2 cellular contexts compared by ENCODE assay signal in genomic region chr1:41122851-41123518, GRCh38.
TF ChIP-seq lines count a peak whose summit lies in the region.

No MANE protein-coding gene starts in this region.

TF ChIP-seq in GM12878, 131 proteins besides CTCF, POLR2A, EP300 and RAD21 (continued from another document):
- no peak for TF ChIP-seq BCLAF1 (IDR thresholded peaks at IDR 0.05)
- no peak for TF ChIP-seq BHLHE40 (IDR thresholded peaks at IDR 0.05; ENCODE audit: borderline replicate concordance in 1 of 2, low read depth in 2 of 2, low read length in 1 of 2)
- no peak for TF ChIP-seq PAX8 (IDR thresholded peaks at IDR 0.05)
- no peak for TF ChIP-seq SMAD1 (IDR thresholded peaks at IDR 0.05; ENCODE audit: low read depth, partially characterized antibody)
- no peak for TF ChIP-seq NFXL1 (IDR thresholded peaks at IDR 0.05; ENCODE audit: borderline replicate concordance)
- TF ChIP-seq SMARCA5 (IDR thresholded peaks at IDR 0.05): no peak

TF ChIP-seq in HepG2, 621 proteins besides CTCF, POLR2A, EP300 and RAD21 (continued from another document and continues in another):
- TF ChIP-seq TCF7 (IDR thresholded peaks at IDR 0.05; ENCODE audit: low read depth) (peak; percentile 73), MIXL1 (CRISPR knock-in tag; IDR thresholded peaks at IDR 0.05) (0 out of 2 replicates have a peak, but pooled peaks have one; percentile 28), CREB1 (IDR thresholded peaks at IDR 0.05) (peak; percentile 14; the same call in 1 of the 2 replicates), CREB1 (CRISPR knock-in tag; IDR thresholded peaks at IDR 0.05) (peak; percentile 70), PPARG (CRISPR knock-in tag; conservative IDR thresholded peaks at IDR 0.05) (0 out of 2 replicates have a peak, but pooled peaks have one; percentile 10), ZNF800 (CRISPR knock-in tag; IDR thresholded peaks at IDR 0.05) (no peak), SOX6 (IDR thresholded peaks at IDR 0.05) (no peak), SOX6 (CRISPR knock-in tag; IDR thresholded peaks at IDR 0.05) (0 out of 2 replicates have a peak, but pooled peaks have one; percentile 29), ARID5B (CRISPR knock-in tag; IDR thresholded peaks at IDR 0.05) (peak; percentile 61), ZNF546 (CRISPR knock-in tag; conservative IDR thresholded peaks at IDR 0.05) (no peak), ZNF747 (CRISPR knock-in tag; IDR thresholded peaks at IDR 0.05; ENCODE audit: borderline replicate concordance) (no peak), PREB (CRISPR knock-in tag; IDR thresholded peaks at IDR 0.05) (no peak), MAX (IDR thresholded peaks at IDR 0.05) (peak; percentile 49; the same call in 1 of the 2 replicates), TGIF2 (CRISPR knock-in tag; IDR thresholded peaks at IDR 0.05) (no peak), BHLHE40 (IDR thresholded peaks at IDR 0.05; ENCODE audit: low read length) (peak; percentile 61), NCOR1 (IDR thresholded peaks at IDR 0.05; ENCODE audit: borderline replicate concordance, low read length) (no peak), SOX13 (IDR thresholded peaks at IDR 0.05) (no peak), SOX13 (CRISPR knock-in tag; conservative IDR thresholded peaks at IDR 0.05 in 1 of 2, IDR thresholded peaks at IDR 0.05 in 1 of 2) (peak in 1 of 2 experiments; percentile 64; a peak in 1 of 4 replicates), SOX5 (CRISPR knock-in tag; IDR thresholded peaks at IDR 0.05; ENCODE audit: borderline replicate concordance) (peak; percentile 26; the same call in 1 of the 2 replicates), HDAC1 (CRISPR knock-in tag; IDR thresholded peaks at IDR 0.05) (peak; percentile 45; the same call in 1 of the 2 replicates), ZNF350 (CRISPR knock-in tag; IDR thresholded peaks at IDR 0.05; ENCODE audit: borderline replicate concordance, low read depth) (no peak), TBX2 (CRISPR knock-in tag; IDR thresholded peaks at IDR 0.05; ENCODE audit: borderline replicate concordance) (peak; percentile 59; the same call in 1 of the 2 replicates), SNAPC5 (CRISPR knock-in tag; IDR thresholded peaks at IDR 0.05; ENCODE audit: borderline replicate concordance) (no peak), MAFF (IDR thresholded peaks at IDR 0.05; ENCODE audit: low read depth, low read length) (peak; percentile 100), FOXA3 (CRISPR knock-in tag; IDR thresholded peaks at IDR 0.05) (peak; percentile 31; the same call in 1 of the 2 replicates), TCF7L2 (IDR thresholded peaks at IDR 0.05; ENCODE audit: low read depth, low read length) (no peak), ASH2L (IDR thresholded peaks at IDR 0.05; ENCODE audit: insufficient read length, low read depth, low read length) (peak; percentile 57), TIGD3 (CRISPR knock-in tag; IDR thresholded peaks at IDR 0.05; ENCODE audit: borderline replicate concordance) (no peak), TBX3 (IDR thresholded peaks at IDR 0.05; ENCODE audit: borderline replicate concordance) (peak; percentile 80), ZNF121 (CRISPR knock-in tag; IDR thresholded peaks at IDR 0.05) (peak; percentile 62; the same call in 1 of the 2 replicates), RFX5 (IDR thresholded peaks at IDR 0.05; ENCODE audit: low read depth, low read length) (peak; percentile 79; the same call in 1 of the 2 replicates), RFXAP (CRISPR knock-in tag; IDR thresholded peaks at IDR 0.05; ENCODE audit: borderline replicate concordance) (no peak), MED1 (CRISPR knock-in tag; IDR thresholded peaks at IDR 0.05) (0 out of 2 replicates have a peak, but pooled peaks have one; percentile 13), SRSF1 (optimal IDR thresholded peaks at IDR 0.05; ENCODE audit: low read depth, low read length) (no peak), FOXP4 (CRISPR knock-in tag; IDR thresholded peaks at IDR 0.05) (peak; percentile 61; the same call in 1 of the 2 replicates), ARID3A (IDR thresholded peaks at IDR 0.05; ENCODE audit: low read depth, low read length) (peak; percentile 94), ELF3 (CRISPR knock-in tag; IDR thresholded peaks at IDR 0.05) (peak; percentile 18; the same call in 1 of the 2 replicates), RBM22 (optimal IDR thresholded peaks at IDR 0.05; ENCODE audit: low read length) (peak; percentile 23), REXO4 (CRISPR knock-in tag; IDR thresholded peaks at IDR 0.05; ENCODE audit: borderline replicate concordance) (no peak), ZBTB38 (CRISPR knock-in tag; IDR thresholded peaks at IDR 0.05) (0 out of 2 replicates have a peak, but pooled peaks have one; percentile 19), ZBTB2 (CRISPR knock-in tag; IDR thresholded peaks at IDR 0.05; ENCODE audit: low read depth) (no peak), SAP130 (CRISPR knock-in tag; IDR thresholded peaks at IDR 0.05; ENCODE audit: low read depth) (peak; percentile 35; the same call in 1 of the 2 replicates), MXI1 (IDR thresholded peaks at IDR 0.05; ENCODE audit: borderline replicate concordance, low read depth, low read length) (peak; percentile 33; the same call in 1 of the 3 replicates), FUBP1 (CRISPR knock-in tag; IDR thresholded peaks at IDR 0.05; ENCODE audit: borderline replicate concordance) (no peak), MAFK (conservative IDR thresholded peaks at IDR 0.05 in 1 of 2, IDR thresholded peaks at IDR 0.05 in 1 of 2; ENCODE audit: low read length in 2 of 2) (peak; percentile 100), THAP11 (CRISPR knock-in tag; IDR thresholded peaks at IDR 0.05) (0 out of 2 replicates have a peak, but pooled peaks have one; percentile 16), SALL1 (CRISPR knock-in tag; IDR thresholded peaks at IDR 0.05) (peak; percentile 13; the same call in 1 of the 2 replicates), TEAD3 (CRISPR knock-in tag; optimal IDR thresholded peaks at IDR 0.05; ENCODE audit: borderline replicate concordance) (peak; percentile 36)
